In the genomic region with DNA sequence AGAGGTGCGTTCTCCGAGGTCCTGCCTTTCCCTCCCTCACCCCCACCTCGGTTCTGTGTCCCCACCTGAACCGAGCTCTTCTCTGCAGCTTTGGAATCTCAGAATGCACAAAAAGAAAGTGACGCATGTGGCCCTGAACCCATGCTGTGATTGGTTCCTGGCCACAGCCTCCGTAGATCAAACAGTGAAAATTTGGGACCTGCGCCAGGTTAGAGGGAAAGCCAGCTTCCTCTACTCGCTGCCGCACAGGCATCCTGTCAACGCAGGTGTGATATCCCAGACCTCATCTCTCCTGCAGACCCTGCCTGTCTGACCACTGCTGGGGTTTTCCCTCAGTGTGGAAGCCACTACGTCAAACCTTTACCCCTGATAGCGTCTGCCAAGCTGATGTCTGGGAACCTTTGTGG, we compare ENCODE assay signal across 1 cellular context.
TF ChIP-seq lines count a peak whose summit lies in the region.

No MANE protein-coding gene starts in this region.

TF ChIP-seq in SK-N-SH, 30 proteins besides CTCF, POLR2A, EP300 and RAD21 (continued from another document):
- TF ChIP-seq, protein P1, sequence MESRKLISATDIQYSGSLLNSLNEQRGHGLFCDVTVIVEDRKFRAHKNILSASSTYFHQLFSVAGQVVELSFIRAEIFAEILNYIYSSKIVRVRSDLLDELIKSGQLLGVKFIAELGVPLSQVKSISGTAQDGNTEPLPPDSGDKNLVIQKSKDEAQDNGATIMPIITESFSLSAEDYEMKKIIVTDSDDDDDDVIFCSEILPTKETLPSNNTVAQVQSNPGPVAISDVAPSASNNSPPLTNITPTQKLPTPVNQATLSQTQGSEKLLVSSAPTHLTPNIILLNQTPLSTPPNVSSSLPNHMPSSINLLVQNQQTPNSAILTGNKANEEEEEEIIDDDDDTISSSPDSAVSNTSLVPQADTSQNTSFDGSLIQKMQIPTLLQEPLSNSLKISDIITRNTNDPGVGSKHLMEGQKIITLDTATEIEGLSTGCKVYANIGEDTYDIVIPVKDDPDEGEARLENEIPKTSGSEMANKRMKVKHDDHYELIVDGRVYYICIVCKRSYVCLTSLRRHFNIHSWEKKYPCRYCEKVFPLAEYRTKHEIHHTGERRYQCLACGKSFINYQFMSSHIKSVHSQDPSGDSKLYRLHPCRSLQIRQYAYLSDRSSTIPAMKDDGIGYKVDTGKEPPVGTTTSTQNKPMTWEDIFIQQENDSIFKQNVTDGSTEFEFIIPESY (IDR thresholded peaks at IDR 0.05; ENCODE audit: borderline replicate concordance, low read depth), result no peak
- no peak for TF ChIP-seq TCF12 (IDR thresholded peaks at IDR 0.05)
- TF ChIP-seq, protein P2, sequence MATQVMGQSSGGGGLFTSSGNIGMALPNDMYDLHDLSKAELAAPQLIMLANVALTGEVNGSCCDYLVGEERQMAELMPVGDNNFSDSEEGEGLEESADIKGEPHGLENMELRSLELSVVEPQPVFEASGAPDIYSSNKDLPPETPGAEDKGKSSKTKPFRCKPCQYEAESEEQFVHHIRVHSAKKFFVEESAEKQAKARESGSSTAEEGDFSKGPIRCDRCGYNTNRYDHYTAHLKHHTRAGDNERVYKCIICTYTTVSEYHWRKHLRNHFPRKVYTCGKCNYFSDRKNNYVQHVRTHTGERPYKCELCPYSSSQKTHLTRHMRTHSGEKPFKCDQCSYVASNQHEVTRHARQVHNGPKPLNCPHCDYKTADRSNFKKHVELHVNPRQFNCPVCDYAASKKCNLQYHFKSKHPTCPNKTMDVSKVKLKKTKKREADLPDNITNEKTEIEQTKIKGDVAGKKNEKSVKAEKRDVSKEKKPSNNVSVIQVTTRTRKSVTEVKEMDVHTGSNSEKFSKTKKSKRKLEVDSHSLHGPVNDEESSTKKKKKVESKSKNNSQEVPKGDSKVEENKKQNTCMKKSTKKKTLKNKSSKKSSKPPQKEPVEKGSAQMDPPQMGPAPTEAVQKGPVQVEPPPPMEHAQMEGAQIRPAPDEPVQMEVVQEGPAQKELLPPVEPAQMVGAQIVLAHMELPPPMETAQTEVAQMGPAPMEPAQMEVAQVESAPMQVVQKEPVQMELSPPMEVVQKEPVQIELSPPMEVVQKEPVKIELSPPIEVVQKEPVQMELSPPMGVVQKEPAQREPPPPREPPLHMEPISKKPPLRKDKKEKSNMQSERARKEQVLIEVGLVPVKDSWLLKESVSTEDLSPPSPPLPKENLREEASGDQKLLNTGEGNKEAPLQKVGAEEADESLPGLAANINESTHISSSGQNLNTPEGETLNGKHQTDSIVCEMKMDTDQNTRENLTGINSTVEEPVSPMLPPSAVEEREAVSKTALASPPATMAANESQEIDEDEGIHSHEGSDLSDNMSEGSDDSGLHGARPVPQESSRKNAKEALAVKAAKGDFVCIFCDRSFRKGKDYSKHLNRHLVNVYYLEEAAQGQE (IDR thresholded peaks at IDR 0.05; ENCODE audit: low read depth, low read length), result no peak
- no peak for TF ChIP-seq CHD2 (IDR thresholded peaks at IDR 0.05; ENCODE audit: low read length, partially characterized antibody)
- no peak for TF ChIP-seq ELF1 (IDR thresholded peaks at IDR 0.05)
- no peak for TF ChIP-seq GABPA (IDR thresholded peaks at IDR 0.05; ENCODE audit: low read depth)
- TF ChIP-seq RXRA (IDR thresholded peaks at IDR 0.05; ENCODE audit: borderline replicate concordance, low read depth), result no peak
- TF ChIP-seq, protein P3, sequence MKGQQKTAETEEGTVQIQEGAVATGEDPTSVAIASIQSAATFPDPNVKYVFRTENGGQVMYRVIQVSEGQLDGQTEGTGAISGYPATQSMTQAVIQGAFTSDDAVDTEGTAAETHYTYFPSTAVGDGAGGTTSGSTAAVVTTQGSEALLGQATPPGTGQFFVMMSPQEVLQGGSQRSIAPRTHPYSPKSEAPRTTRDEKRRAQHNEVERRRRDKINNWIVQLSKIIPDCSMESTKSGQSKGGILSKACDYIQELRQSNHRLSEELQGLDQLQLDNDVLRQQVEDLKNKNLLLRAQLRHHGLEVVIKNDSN (IDR thresholded peaks at IDR 0.05; ENCODE audit: borderline replicate concordance, low read depth), result no peak
